16 cellular contexts compared by ENCODE assay signal in the genomic region with DNA sequence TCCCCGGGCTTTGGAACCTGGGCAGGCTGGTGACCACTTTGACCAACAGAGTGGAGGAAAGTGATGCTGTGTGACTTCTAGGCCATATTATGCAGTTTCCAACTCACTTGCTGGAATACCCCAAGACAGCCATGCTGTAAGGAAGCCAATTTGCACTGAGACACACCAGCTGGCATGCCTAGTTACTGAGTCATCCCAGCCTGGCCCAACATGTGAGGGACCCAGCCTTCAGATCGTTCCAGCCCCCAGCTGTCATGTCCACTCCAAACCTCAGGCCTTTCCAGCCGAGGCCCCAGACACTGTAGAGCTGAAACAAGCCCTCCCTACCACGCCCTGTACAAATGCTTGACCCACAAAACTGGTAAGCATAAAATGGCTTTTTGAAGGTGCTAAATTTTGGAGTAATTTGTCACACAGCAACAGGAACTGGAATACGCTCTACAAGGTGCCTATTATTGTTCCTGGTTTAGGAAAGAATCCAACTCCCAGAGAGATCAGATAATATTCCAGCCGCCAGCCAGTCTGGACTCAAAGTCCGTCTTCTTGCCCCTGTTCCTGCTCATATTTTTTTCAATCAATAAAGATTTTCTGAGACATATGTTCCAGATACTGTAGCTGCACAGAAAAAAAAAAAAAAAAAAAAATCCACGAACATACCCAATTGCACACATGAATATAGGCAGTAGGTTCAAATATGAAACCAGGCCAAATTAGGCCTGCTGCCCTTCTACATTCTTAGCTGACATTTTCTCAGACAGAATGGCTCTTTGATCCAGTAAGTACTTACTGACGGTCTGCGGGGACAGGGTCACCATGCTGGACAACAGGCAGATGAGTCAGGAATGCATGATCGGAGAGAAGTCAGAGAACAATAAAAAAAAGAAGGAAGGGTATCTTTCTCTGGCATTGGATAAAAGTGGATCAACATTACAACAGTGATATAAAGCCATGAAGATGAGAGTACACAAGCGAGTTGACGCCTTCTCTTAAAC. TPM values are rescaled to one million over a fixed set of nuclear protein-coding genes. Genes with fewer than 3 reads are reported as not detected.
A peak's percentile ranks its signal among the peaks of the same experiment; 100 is the strongest.
DNase-seq lines count a peak whose midpoint lies in the region; ATAC-seq and TF ChIP-seq lines count a peak whose summit lies in the region.
"Had no signal": no experiment of that assay in that cellular context is flagged by ENCODE, and none has a peak within 500 bp of the region (broad histone marks: within the 10 kb centered on the region; RNA-seq: fewer than 3 reads in every experiment).

No MANE protein-coding gene starts in this region.

- TF ChIP-seq CTCF in cardiac fibroblast (IDR thresholded peaks at IDR 0.05; ENCODE audit: low read depth, low read length) (no peak), left lung (IDR thresholded peaks at IDR 0.05) (no peak), ascending aorta (IDR thresholded peaks at IDR 0.05) (no peak), Calu3 (IDR thresholded peaks at IDR 0.05; ENCODE audit: unreplicated experiment) (no peak)

- no peaks in the 10 kb centered on the region for H3K36me3 Mint-ChIP-seq in Calu3 (ENCODE audit: insufficient read depth, unreplicated experiment)

- H3K9me3 ChIP-seq in left lung (no peaks in the 10 kb centered on the region), ascending aorta (no peaks in the 10 kb centered on the region)
- H3K9me3 ChIP-seq: esophagus squamous epithelium had no signal

- CTCF ChIA-PET in Calu3 (lab: Charles Lee), result no interaction called here

- H3K36me3 ChIP-seq in left lung (no peaks in the 10 kb centered on the region), ascending aorta (no peaks in the 10 kb centered on the region)
- H3K36me3 ChIP-seq: esophagus squamous epithelium had no signal

- H3K27ac ChIP-seq in left lung (no peak overlapping the region), ascending aorta (no peak overlapping the region)
- H3K27ac ChIP-seq: esophagus squamous epithelium, VCaP had no signal

- H3K4me3 ChIP-seq in cardiac fibroblast (replicated peaks in 1 of 2; ENCODE audit: low read depth in 2 of 2, low read length in 2 of 2), result no peak overlapping the region
- no peak overlapping the region for H3K4me3 ChIP-seq in left lung
- H3K4me3 ChIP-seq in ascending aorta, result no peak overlapping the region
- H3K4me3 ChIP-seq: esophagus squamous epithelium, K562 had no signal

- DNase-seq in AG08396 (ENCODE audit: low spot score) (peak; percentile 44), M059J (ENCODE audit: low read depth) (peak; percentile 85), cardiac fibroblast (ENCODE audit: low read depth in 2 of 2) (peak; percentile 77 to 79), left lung (no peak), ascending aorta (ENCODE audit: low spot score in 2 of 2) (no peak), NCI-H774 (lab: John Stamatoyannopoulos, UW) (no peak), Calu3 (no peak)
- DNase-seq in central memory CD4-positive, alpha-beta T cell, result no peak
- DNase-seq: caudate nucleus, esophagus squamous epithelium, GOT3, NCI-H2171 treated with DMSO at 0.1 percent for 48 hours had no signal

- peaks cover 0 to 31% of the 10 kb centered on the region in 2 donors for H3K4me1 ChIP-seq in left lung
- no peaks in the 10 kb centered on the region for H3K4me1 ChIP-seq in ascending aorta

- no peak overlapping the region for H3K27ac Mint-ChIP-seq in Calu3 (ENCODE audit: unreplicated experiment)
- H3K27ac Mint-ChIP-seq: progenitor cell of endocrine pancreas had no signal

- peaks cover 39% of the 10 kb centered on the region for H3K4me1 Mint-ChIP-seq in Calu3 (ENCODE audit: low read depth, unreplicated experiment)

- peak; percentile 36 for ATAC-seq in left lung
- ATAC-seq: K562, Panc1 had no signal

- intact Hi-C loops in left lung (cut with DNase I) (no loop called here), ascending aorta (cut with DNase I) (no loop called here), Calu3 (cut with micrococcal nuclease; ENCODE audit: unreplicated experiment) (no loop called here)

- no peak overlapping the region for H3K4me3 Mint-ChIP-seq in Calu3 (ENCODE audit: low read depth, unreplicated experiment)

- no peaks in the 10 kb centered on the region for H3K27me3 ChIP-seq in left lung
- H3K27me3 ChIP-seq in ascending aorta, result no peaks in the 10 kb centered on the region
- H3K27me3 ChIP-seq: esophagus squamous epithelium had no signal

- peaks cover 3% of the 10 kb centered on the region for H3K9me3 Mint-ChIP-seq in Calu3 (ENCODE audit: low read depth, unreplicated experiment)

- no peaks in the 10 kb centered on the region for H3K27me3 Mint-ChIP-seq in Calu3 (ENCODE audit: unreplicated experiment)
- H3K27me3 Mint-ChIP-seq: progenitor cell of endocrine pancreas had no signal

- BruUV-seq in Calu3 (replicated peaks; lab: Mats Ljungman, UMichigan), result no TSS peak

RNA-seq across cellular contexts. Expression of a gene that starts 35.1 kb away (rescaled TPM):
- 35.7 and 42.7 TPM in 2 replicates for total RNA-seq in M059J (2014; rRNA removed; shearing (Covaris generic))
- 10 to 100 TPM; 46.4 to 47.3 TPM for total RNA-seq in left lung
- 27.4 TPM for total RNA-seq in ascending aorta
- total RNA-seq in Calu3 (2022), result 97.9 and 105 TPM in 2 replicates

Comparison
In these comparisons a context has a peak if more than half of its experiments do, and no peak if none do; other contexts are left out.
1. DNase-seq: peak in AG08396 (single experiment), M059J (single experiment) and cardiac fibroblast (2 of 2); none in left lung (0 of 2), ascending aorta (0 of 2), NCI-H774 (single experiment), central memory CD4-positive, alpha-beta T cell (single experiment) and Calu3 (single experiment).